In genomic region chr17:21253646-21254441, GRCh38 we compare ENCODE assay signal across 8 cellular contexts. TPM values are rescaled to one million over a fixed set of nuclear protein-coding genes. Genes with fewer than 3 reads are reported as not detected.
DNase-seq lines count a peak whose midpoint lies in the region.

No MANE protein-coding gene starts in this region.

- no peaks in the 10 kb centered on the region for H4K20me1 ChIP-seq in GM23248 (ENCODE audit: insufficient read depth)

- intact Hi-C loops in activated T-helper 1 cell treated with anti-CD3 and anti-CD28 coated beads, Interleukin-12 subunit alpha, Interleukin-12 subunit beta, Interleukin-2, Interleukin-4 antibody, amounts not matched to agents 30 ng/mL and 10 ng/mL and 1 ng/mL, durations not matched to agents 14 hours and 24 hours and 36 hours (cut with micrococcal nuclease), result loop anchor here (1.0 kb wide), 8 partner anchors 9 to 211 kb away; partner anchors contain the start of genes DHRS7B, MAP2K3, TMEM11 and USP22

- H3K9me3 ChIP-seq in GM23248 (ENCODE audit: low read depth) (no peaks in the 10 kb centered on the region), iPS-18a (ENCODE audit: control insufficient read depth, low read depth, low read length) (no peaks in the 10 kb centered on the region), subcutaneous abdominal adipose tissue (ENCODE audit: control insufficient read depth in 5 of 5, low read length in 5 of 5) (no peaks in the 10 kb centered on the region)

- 24 to 26% methylated on average over 15 of the region's 15 CpGs for WGBS in GM23248 (ENCODE audit: low coverage in 1 of 2, low lambda C conversion rate in 2 of 2, missing lambda C conversion rate in 2 of 2), 2 experiments

- H3K9me3 Mint-ChIP-seq in activated T-helper 1 cell treated with anti-CD3 and anti-CD28 coated beads, Interleukin-12 subunit alpha, Interleukin-12 subunit beta, Interleukin-2, Interleukin-4 antibody, amounts not matched to agents 30 ng/mL and 10 ng/mL and 1 ng/mL, durations not matched to agents 14 hours and 24 hours and 36 hours, result no peaks in the 10 kb centered on the region

- DNase-seq in GM23248, result no peak
- no peak for DNase-seq in activated T-helper 1 cell treated with anti-CD3 and anti-CD28 coated beads, Interleukin-12 subunit alpha, Interleukin-12 subunit beta, Interleukin-2, Interleukin-4 antibody, amounts not matched to agents 30 ng/mL and 10 ng/mL and 1 ng/mL, durations not matched to agents 14 hours and 24 hours and 36 hours (ENCODE audit: low spot score)
- no peak for DNase-seq in dedifferentiated amniotic fluid mesenchymal stem cell (ENCODE audit: extremely low spot score)
- no peak for DNase-seq in NCI-H2081 treated with DMSO at 0.1 percent for 48 hours (lab: John Stamatoyannopoulos, UW)
- DNase-seq in activated CD8-positive, alpha-beta memory T cell treated with anti-CD3 and anti-CD28 coated beads, Interleukin-2, amount 50 U/mL, for 48 hours, result no peak

- H3K27ac ChIP-seq in ACC112 (ENCODE audit: low read depth, low read length) (no peak overlapping the region), GM23248 (no peak overlapping the region), iPS-18a (ENCODE audit: low read length) (no peak overlapping the region), subcutaneous abdominal adipose tissue (ENCODE audit: low read depth, low read length) (peak overlapping the region; percentile 72)

- H3K4me2 ChIP-seq in GM23248 (ENCODE audit: unreplicated experiment), result peak overlapping the region; percentile 99

- H2AFZ ChIP-seq in ACC112 (ENCODE audit: low read length, unreplicated experiment) (peak overlapping the region; percentile 94), GM23248 (peak overlapping the region; percentile 99)

- peak overlapping the region; percentile 23 for H3K27ac Mint-ChIP-seq in activated T-helper 1 cell treated with anti-CD3 and anti-CD28 coated beads, Interleukin-12 subunit alpha, Interleukin-12 subunit beta, Interleukin-2, Interleukin-4 antibody, amounts not matched to agents 30 ng/mL and 10 ng/mL and 1 ng/mL, durations not matched to agents 14 hours and 24 hours and 36 hours

- H3K9me2 ChIP-seq in GM23248 (ENCODE audit: insufficient read depth), result no peaks in the 10 kb centered on the region

- in situ Hi-C loops in GM23248 (cut with MboI), result no loop called here

- peak overlapping the region; percentile 83 for H3K4me3 Mint-ChIP-seq in activated T-helper 1 cell treated with anti-CD3 and anti-CD28 coated beads, Interleukin-12 subunit alpha, Interleukin-12 subunit beta, Interleukin-2, Interleukin-4 antibody, amounts not matched to agents 30 ng/mL and 10 ng/mL and 1 ng/mL, durations not matched to agents 14 hours and 24 hours and 36 hours

- H3K36me3 ChIP-seq in ACC112 (ENCODE audit: insufficient read depth, low read length) (no peaks in the 10 kb centered on the region), GM23248 (ENCODE audit: low read depth) (no peaks in the 10 kb centered on the region), iPS-18a (ENCODE audit: control insufficient read depth, low read depth, low read length) (no peaks in the 10 kb centered on the region), subcutaneous abdominal adipose tissue (ENCODE audit: control insufficient read depth in 5 of 5, insufficient read depth in 5 of 5, low read length in 5 of 5) (no peaks in the 10 kb centered on the region)

- peak overlapping the region; percentile 78 for H3K4me3 ChIP-seq in ACC112 (ENCODE audit: low read depth, low read length)
- H3K4me3 ChIP-seq in GM23248, result peak overlapping the region; percentile 84
- peak overlapping the region; percentile 76 for H3K4me3 ChIP-seq in iPS-18a (ENCODE audit: low read length)
- H3K4me3 ChIP-seq in subcutaneous abdominal adipose tissue (ENCODE audit: low read depth in 1 of 5, low read length in 5 of 5), result peak overlapping the region; percentile 70 to 83 (median 75)

- no peaks in the 10 kb centered on the region for H3F3A ChIP-seq in GM23248 (ENCODE audit: insufficient read depth)

- H3K9ac ChIP-seq in GM23248, result peak overlapping the region; percentile 78
- peak overlapping the region; percentile 61 for H3K9ac ChIP-seq in iPS-18a (ENCODE audit: low read length)
- H3K9ac ChIP-seq in subcutaneous abdominal adipose tissue (ENCODE audit: low read length in 5 of 5), result peak overlapping the region; percentile 19 to 65 (median 40)

- H3K36me3 Mint-ChIP-seq in activated T-helper 1 cell treated with anti-CD3 and anti-CD28 coated beads, Interleukin-12 subunit alpha, Interleukin-12 subunit beta, Interleukin-2, Interleukin-4 antibody, amounts not matched to agents 30 ng/mL and 10 ng/mL and 1 ng/mL, durations not matched to agents 14 hours and 24 hours and 36 hours (ENCODE audit: low read depth), result no peaks in the 10 kb centered on the region

- H3K4me1 ChIP-seq in ACC112 (ENCODE audit: control insufficient read depth, insufficient read depth, low read length, unreplicated experiment), result peaks cover 25% of the 10 kb centered on the region
- H3K4me1 ChIP-seq in GM23248 (ENCODE audit: insufficient read depth), result no peaks in the 10 kb centered on the region
- H3K4me1 ChIP-seq in iPS-18a (ENCODE audit: control insufficient read depth, low read depth, low read length), result no peaks in the 10 kb centered on the region
- peaks cover 7 to 45% (median 44%) of the 10 kb centered on the region in 5 donors for H3K4me1 ChIP-seq in subcutaneous abdominal adipose tissue (ENCODE audit: control insufficient read depth in 5 of 5, insufficient read depth in 5 of 5, low read length in 5 of 5)

- no peaks in the 10 kb centered on the region for H3K27me3 ChIP-seq in ACC112 (ENCODE audit: insufficient read depth, low read length)
- no peaks in the 10 kb centered on the region for H3K27me3 ChIP-seq in GM23248 (replicated peaks; ENCODE audit: insufficient read depth)
- peaks cover 18% of the 10 kb centered on the region for H3K27me3 ChIP-seq in iPS-18a (ENCODE audit: control insufficient read depth, insufficient read depth, low read length)
- no peaks in the 10 kb centered on the region for H3K27me3 ChIP-seq in subcutaneous abdominal adipose tissue (ENCODE audit: control insufficient read depth in 5 of 5, insufficient read depth in 4 of 5, low read length in 5 of 5)

- H3K79me2 ChIP-seq in ACC112 (ENCODE audit: control insufficient read depth, insufficient read depth, low read length, unreplicated experiment) (no peaks in the 10 kb centered on the region), GM23248 (ENCODE audit: insufficient read depth) (0 out of 2 replicates have a peak, but pooled peaks cover 5% of the 10 kb centered on the region)

- H3K27me3 Mint-ChIP-seq in activated T-helper 1 cell treated with anti-CD3 and anti-CD28 coated beads, Interleukin-12 subunit alpha, Interleukin-12 subunit beta, Interleukin-2, Interleukin-4 antibody, amounts not matched to agents 30 ng/mL and 10 ng/mL and 1 ng/mL, durations not matched to agents 14 hours and 24 hours and 36 hours (ENCODE audit: insufficient read depth), result peaks cover 13% of the 10 kb centered on the region

- peaks cover 7% of the 10 kb centered on the region for H3K4me1 Mint-ChIP-seq in activated T-helper 1 cell treated with anti-CD3 and anti-CD28 coated beads, Interleukin-12 subunit alpha, Interleukin-12 subunit beta, Interleukin-2, Interleukin-4 antibody, amounts not matched to agents 30 ng/mL and 10 ng/mL and 1 ng/mL, durations not matched to agents 14 hours and 24 hours and 36 hours (ENCODE audit: low read depth)

RNA-seq across cellular contexts. Expression of gene NATD1, which starts 0.6 kb away (rescaled TPM):
- 5.0 and 9.6 TPM in 2 replicates for total RNA-seq in GM23248 (2014; rRNA removed; shearing (Covaris generic))
- polyA plus RNA-seq in GM23248 (2016; fragmentation: Nextera tagmentation; extraction: Ambion mirVana), result 3.6 and 4.0 TPM in 2 replicates
- total RNA-seq in activated T-helper 1 cell treated with anti-CD3 and anti-CD28 coated beads, Interleukin-12 subunit alpha, Interleukin-12 subunit beta, Interleukin-2, Interleukin-4 antibody, amounts not matched to agents 30 ng/mL and 10 ng/mL and 1 ng/mL, durations not matched to agents 14 hours and 24 hours and 36 hours, result 1.6 and 1.7 TPM in 2 replicates

RNA-seq across cellular contexts. Expression of gene MAP2K3, which starts 30.7 kb away (rescaled TPM):
- 32.2 and 42.6 TPM in 2 replicates for total RNA-seq in GM23248 (2014; rRNA removed; shearing (Covaris generic))
- 119 and 125 TPM in 2 replicates for polyA plus RNA-seq in GM23248 (2016; fragmentation: Nextera tagmentation; extraction: Ambion mirVana)
- total RNA-seq in activated T-helper 1 cell treated with anti-CD3 and anti-CD28 coated beads, Interleukin-12 subunit alpha, Interleukin-12 subunit beta, Interleukin-2, Interleukin-4 antibody, amounts not matched to agents 30 ng/mL and 10 ng/mL and 1 ng/mL, durations not matched to agents 14 hours and 24 hours and 36 hours, result 177 and 185 TPM in 2 replicates

RNA-seq across cellular contexts. Expression of gene TMEM11, which starts 39.9 kb away (rescaled TPM):
- 18.2 and 29.4 TPM in 2 replicates for total RNA-seq in GM23248 (2014; rRNA removed; shearing (Covaris generic))
- polyA plus RNA-seq in GM23248 (2016; fragmentation: Nextera tagmentation; extraction: Ambion mirVana), result 66.5 and 66.9 TPM in 2 replicates
- total RNA-seq in activated T-helper 1 cell treated with anti-CD3 and anti-CD28 coated beads, Interleukin-12 subunit alpha, Interleukin-12 subunit beta, Interleukin-2, Interleukin-4 antibody, amounts not matched to agents 30 ng/mL and 10 ng/mL and 1 ng/mL, durations not matched to agents 14 hours and 24 hours and 36 hours, result 33.5 and 35.6 TPM in 2 replicates
